2 cellular contexts compared by ENCODE assay signal in genomic region chr18:57185434-57185833, GRCh38.
A peak's percentile ranks its signal among the peaks of the same experiment; 100 is the strongest.
TF ChIP-seq lines count a peak whose summit lies in the region.

No MANE protein-coding gene starts in this region.

TF ChIP-seq in HepG2, 621 proteins besides CTCF, POLR2A, EP300 and RAD21:
- TF ChIP-seq ADNP (CRISPR knock-in tag; IDR thresholded peaks at IDR 0.05) = no peak
- no peak for TF ChIP-seq ZNF20 (CRISPR knock-in tag; IDR thresholded peaks at IDR 0.05)
- peak; percentile 76; the same call in 1 of the 2 replicates for TF ChIP-seq ZNF160 (CRISPR knock-in tag; IDR thresholded peaks at IDR 0.05)
- TF ChIP-seq ZNF274 (CRISPR knock-in tag; IDR thresholded peaks at IDR 0.05) = no peak

TF ChIP-seq in K562, 482 proteins besides CTCF, POLR2A, EP300 and RAD21:
- TF ChIP-seq TRIM28 (IDR thresholded peaks at IDR 0.05) (peak; percentile 58; the same call in 1 of the 2 replicates), POLR2B (IDR thresholded peaks at IDR 0.05; ENCODE audit: low read depth, partially characterized antibody) (no peak)
TF ChIP-seq in K562: peak in this region for 1.
